1 cellular context compared by ENCODE assay signal in genomic region chr13:50521750-50522149, GRCh38.
TF ChIP-seq lines count a peak whose summit lies in the region.

No MANE protein-coding gene starts in this region.

TF ChIP-seq in HepG2, 621 proteins besides CTCF, POLR2A, EP300 and RAD21 (continued from another document):
- TF ChIP-seq NFIC (IDR thresholded peaks at IDR 0.05; ENCODE audit: low read length): 0 out of 2 replicates have a peak, but pooled peaks have one; percentile 20
- TF ChIP-seq ZNF614 (CRISPR knock-in tag; IDR thresholded peaks at IDR 0.05; ENCODE audit: borderline replicate concordance): 0 out of 2 replicates have a peak, but pooled peaks have one; percentile 17
- TF ChIP-seq STAG1 (CRISPR knock-in tag; IDR thresholded peaks at IDR 0.05): 0 out of 2 replicates have a peak, but pooled peaks have one; percentile 2
- TF ChIP-seq HNF1A (IDR thresholded peaks at IDR 0.05; ENCODE audit: low read depth): peak; percentile 80
- TF ChIP-seq HNF1A (CRISPR knock-in tag; IDR thresholded peaks at IDR 0.05; ENCODE audit: borderline replicate concordance): no peak
- TF ChIP-seq ZMYM4 (CRISPR knock-in tag; IDR thresholded peaks at IDR 0.05): peak; percentile 35; the same call in 1 of the 2 replicates
- TF ChIP-seq ARID5B (CRISPR knock-in tag; IDR thresholded peaks at IDR 0.05): peak; percentile 37; the same call in 1 of the 2 replicates
- 0 out of 2 replicates have a peak, but pooled peaks have one; percentile 26 for TF ChIP-seq RARA (CRISPR knock-in tag; IDR thresholded peaks at IDR 0.05)
- TF ChIP-seq MAFK (conservative IDR thresholded peaks at IDR 0.05 in 1 of 2, IDR thresholded peaks at IDR 0.05 in 1 of 2; ENCODE audit: low read length in 2 of 2): peak; percentile 100
- peak; percentile 79 for TF ChIP-seq MIXL1 (CRISPR knock-in tag; IDR thresholded peaks at IDR 0.05)
- TF ChIP-seq SAP130 (CRISPR knock-in tag; IDR thresholded peaks at IDR 0.05; ENCODE audit: low read depth): 0 out of 2 replicates have a peak, but pooled peaks have one; percentile 13
- no peak for TF ChIP-seq SOX13 (IDR thresholded peaks at IDR 0.05)
- peak in 1 of 2 experiments; percentile 39; a peak in 1 of 4 replicates for TF ChIP-seq SOX13 (CRISPR knock-in tag; conservative IDR thresholded peaks at IDR 0.05 in 1 of 2, IDR thresholded peaks at IDR 0.05 in 1 of 2)
- TF ChIP-seq FOXJ3 (CRISPR knock-in tag; IDR thresholded peaks at IDR 0.05; ENCODE audit: borderline replicate concordance): peak; percentile 82; the same call in 1 of the 2 replicates
- TF ChIP-seq CEBPB (IDR thresholded peaks at IDR 0.05; ENCODE audit: borderline replicate concordance, low read depth, low read length): peak; percentile 73; the same call in 1 of the 2 replicates
- peak; percentile 100 for TF ChIP-seq MAFF (IDR thresholded peaks at IDR 0.05; ENCODE audit: low read depth, low read length)
- no peak for TF ChIP-seq CSRNP2 (CRISPR knock-in tag; conservative IDR thresholded peaks at IDR 0.05; ENCODE audit: low read depth)
- TF ChIP-seq KLF6 (CRISPR knock-in tag; IDR thresholded peaks at IDR 0.05): 0 out of 2 replicates have a peak, but pooled peaks have one; percentile 39
- TF ChIP-seq ELF3 (CRISPR knock-in tag; IDR thresholded peaks at IDR 0.05): peak; percentile 30; the same call in 1 of the 2 replicates
- TF ChIP-seq RXRB (CRISPR knock-in tag; IDR thresholded peaks at IDR 0.05; ENCODE audit: borderline replicate concordance): 0 out of 2 replicates have a peak, but pooled peaks have one; percentile 26
- TF ChIP-seq ZNF362 (CRISPR knock-in tag; IDR thresholded peaks at IDR 0.05; ENCODE audit: borderline replicate concordance): peak; percentile 21; the same call in 1 of the 2 replicates
- TF ChIP-seq SMC3 (IDR thresholded peaks at IDR 0.05; ENCODE audit: low read length): no peak
- no peak for TF ChIP-seq ZNF224 (CRISPR knock-in tag; IDR thresholded peaks at IDR 0.05)
- TF ChIP-seq SOX5 (CRISPR knock-in tag; IDR thresholded peaks at IDR 0.05; ENCODE audit: borderline replicate concordance): peak; percentile 50; the same call in 1 of the 2 replicates
- peak; percentile 36; the same call in 1 of the 2 replicates for TF ChIP-seq ZNF281 (CRISPR knock-in tag; IDR thresholded peaks at IDR 0.05; ENCODE audit: borderline replicate concordance)
- TF ChIP-seq ARID3A (IDR thresholded peaks at IDR 0.05; ENCODE audit: low read depth, low read length): peak; percentile 70; the same call in 1 of the 2 replicates
- 0 out of 2 replicates have a peak, but pooled peaks have one; percentile 17 for TF ChIP-seq ZGPAT (CRISPR knock-in tag; IDR thresholded peaks at IDR 0.05)
- no peak for TF ChIP-seq HIVEP1 (CRISPR knock-in tag; IDR thresholded peaks at IDR 0.05)
- peak; percentile 54 for TF ChIP-seq NCOA2 (CRISPR knock-in tag; IDR thresholded peaks at IDR 0.05)
- TF ChIP-seq THRA (CRISPR knock-in tag; IDR thresholded peaks at IDR 0.05; ENCODE audit: borderline replicate concordance): 0 out of 2 replicates have a peak, but pooled peaks have one; percentile 39
- no peak for TF ChIP-seq FOXA1 (IDR thresholded peaks at IDR 0.05)
- peak; percentile 72 for TF ChIP-seq FOXA1 (CRISPR knock-in tag; IDR thresholded peaks at IDR 0.05)
- TF ChIP-seq ZNF580 (CRISPR knock-in tag; IDR thresholded peaks at IDR 0.05; ENCODE audit: borderline replicate concordance, low read depth): no peak
- peak; percentile 52; the same call in 1 of the 2 replicates for TF ChIP-seq HOXA5 (CRISPR knock-in tag; IDR thresholded peaks at IDR 0.05)
- no peak for TF ChIP-seq SOX6 (IDR thresholded peaks at IDR 0.05)
- peak; percentile 40; the same call in 1 of the 2 replicates for TF ChIP-seq SOX6 (CRISPR knock-in tag; IDR thresholded peaks at IDR 0.05)
- TF ChIP-seq KDM4B (CRISPR knock-in tag; IDR thresholded peaks at IDR 0.05): 0 out of 2 replicates have a peak, but pooled peaks have one; percentile 24
